ENCODE assay signal across 10 cellular contexts in genomic region chr7:134920026-134920758, GRCh38.
A peak's percentile ranks its signal among the peaks of the same experiment; 100 is the strongest.
DNase-seq lines count a peak whose midpoint lies in the region; ATAC-seq, FAIRE-seq and TF ChIP-seq lines count a peak whose summit lies in the region.
"Had no signal": no experiment of that assay in that cellular context is flagged by ENCODE, and none has a peak within 500 bp of the region (broad histone marks: within the 10 kb centered on the region; RNA-seq: fewer than 3 reads in every experiment).

No MANE protein-coding gene starts in this region.

- H3K4ac ChIP-seq in H9 (ENCODE audit: low read depth, low read length), result no peak overlapping the region

- no peak overlapping the region for H4K91ac ChIP-seq in H9 (ENCODE audit: insufficient read length, low read depth, low read length)

- no peak overlapping the region for H2AFZ ChIP-seq in H9 (ENCODE audit: low read length)

- no peak overlapping the region for H3K4me2 ChIP-seq in H9 (ENCODE audit: insufficient read depth, insufficient read length, low read length)

- no peak for DNase-seq in activated naive CD8-positive, alpha-beta T cell treated with anti-CD3 and anti-CD28 coated beads for 36 hours
- no peak for DNase-seq in activated naive CD8-positive, alpha-beta T cell treated with anti-CD3 and anti-CD28 coated beads, Interleukin-2, amount 50 U/mL, for 24 hours
- DNase-seq in HTR-8/SVneo (ENCODE audit: insufficient read length, low spot score), result peak; percentile 48
- peak; percentile 90 for DNase-seq in fibroblast of pulmonary artery (ENCODE audit: low read depth)
- DNase-seq in thoracic aorta (ENCODE audit: low spot score), result no peak
- DNase-seq in H9, result no peak
- no peak for DNase-seq in posterior cingulate gyrus
- DNase-seq in activated CD8-positive, alpha-beta memory T cell treated with anti-CD3 and anti-CD28 coated beads, Interleukin-2, amount 50 U/mL, for 48 hours, result no peak

- H3K79me1 ChIP-seq in H9 (ENCODE audit: insufficient read depth, low read depth, low read length, poor library complexity, severe bottlenecking), result peaks cover 3% of the 10 kb centered on the region

- H3K27me3 ChIP-seq in thoracic aorta (replicated peaks; ENCODE audit: insufficient read depth) (no peaks in the 10 kb centered on the region), H9 (ENCODE audit: insufficient read depth, low read length) (no peaks in the 10 kb centered on the region)
- H3K27me3 ChIP-seq: BLaER1 treated with 17β-estradiol and CSF1 and Interleukin-3, amounts not matched to agents 10 nM and 100 nM had no signal

- H3K4me3 ChIP-seq in fibroblast of pulmonary artery (replicated peaks; ENCODE audit: low read depth, low read length), result no peak overlapping the region
- no peak overlapping the region for H3K4me3 ChIP-seq in thoracic aorta
- H3K4me3 ChIP-seq: BLaER1 treated with 17β-estradiol and CSF1 and Interleukin-3, amounts not matched to agents 10 nM and 100 nM had no signal

- no peaks in the 10 kb centered on the region for H3K27me3 Mint-ChIP-seq in activated naive CD8-positive, alpha-beta T cell treated with anti-CD3 and anti-CD28 coated beads for 36 hours
- no peaks in the 10 kb centered on the region for H3K27me3 Mint-ChIP-seq in activated naive CD8-positive, alpha-beta T cell treated with anti-CD3 and anti-CD28 coated beads, Interleukin-2, amount 50 U/mL, for 24 hours
- no peaks in the 10 kb centered on the region for H3K27me3 Mint-ChIP-seq in H9 (ENCODE audit: low read depth)

- no peak overlapping the region for H2BK12ac ChIP-seq in H9 (ENCODE audit: insufficient read length, low read depth, low read length)

- H3K79me2 ChIP-seq in H9 (ENCODE audit: insufficient read depth, low read length), result no peaks in the 10 kb centered on the region

- H3K56ac ChIP-seq in H9 (ENCODE audit: insufficient read length, low read depth, low read length), result no peak overlapping the region

- no peak overlapping the region for H3K14ac ChIP-seq in H9 (ENCODE audit: insufficient read depth, low read length)

- no CpG with 5 or more reads among the region's 2 CpGs for WGBS in H9 (ENCODE audit: extremely low coverage, insufficient read length, low lambda C conversion rate)

- no peak overlapping the region for H2BK120ac ChIP-seq in H9 (ENCODE audit: low read depth, low read length, poor library complexity, severe bottlenecking)

- H3K36me3 Mint-ChIP-seq in activated naive CD8-positive, alpha-beta T cell treated with anti-CD3 and anti-CD28 coated beads for 36 hours, result no peaks in the 10 kb centered on the region
- no peaks in the 10 kb centered on the region for H3K36me3 Mint-ChIP-seq in activated naive CD8-positive, alpha-beta T cell treated with anti-CD3 and anti-CD28 coated beads, Interleukin-2, amount 50 U/mL, for 24 hours (ENCODE audit: low read depth)
- H3K36me3 Mint-ChIP-seq in H9 (ENCODE audit: insufficient read depth in 1 of 3, low read depth in 3 of 3), result peaks cover 0 to 8% (median 3%) of the 10 kb centered on the region in 3 experiments; a peak in 4 of 7 replicates

- peaks cover 16% of the 10 kb centered on the region for H3K4me1 Mint-ChIP-seq in activated naive CD8-positive, alpha-beta T cell treated with anti-CD3 and anti-CD28 coated beads for 36 hours
- peaks cover 11% of the 10 kb centered on the region for H3K4me1 Mint-ChIP-seq in activated naive CD8-positive, alpha-beta T cell treated with anti-CD3 and anti-CD28 coated beads, Interleukin-2, amount 50 U/mL, for 24 hours
- peaks cover 3% of the 10 kb centered on the region in 2 experiments; a peak in 2 of 4 replicates for H3K4me1 Mint-ChIP-seq in H9

- H3K4me1 ChIP-seq in thoracic aorta (ENCODE audit: control insufficient read depth in 1 of 2, low read depth in 2 of 2), result peaks cover 28 to 69% of the 10 kb centered on the region in 2 donors
- no peaks in the 10 kb centered on the region for H3K4me1 ChIP-seq in H9 (ENCODE audit: insufficient read depth, low read length)

- TF ChIP-seq CTCF in fibroblast of pulmonary artery (IDR thresholded peaks at IDR 0.05; ENCODE audit: low read length, missing control alignments) (no peak), thoracic aorta (IDR thresholded peaks at IDR 0.05) (no peak), H9 (conservative IDR thresholded peaks at IDR 0.05) (no peak)

- H3K18ac ChIP-seq in H9 (ENCODE audit: insufficient read length, low read depth, low read length), result no peak overlapping the region

- H3K36me3 ChIP-seq in thoracic aorta, result peaks cover 5% of the 10 kb centered on the region

- H3K9me3 ChIP-seq in thoracic aorta, result no peaks in the 10 kb centered on the region
- H3K9me3 ChIP-seq in H9 (ENCODE audit: control insufficient read depth, low read depth, low read length), result no peaks in the 10 kb centered on the region

- no peak overlapping the region for H2BK5ac ChIP-seq in H9 (ENCODE audit: insufficient read length, low read length)

- H2BK15ac ChIP-seq in H9 (ENCODE audit: low read depth, low read length), result no peak overlapping the region

- peaks cover 1% of the 10 kb centered on the region for H3K9me3 Mint-ChIP-seq in activated naive CD8-positive, alpha-beta T cell treated with anti-CD3 and anti-CD28 coated beads for 36 hours
- H3K9me3 Mint-ChIP-seq in activated naive CD8-positive, alpha-beta T cell treated with anti-CD3 and anti-CD28 coated beads, Interleukin-2, amount 50 U/mL, for 24 hours, result no peaks in the 10 kb centered on the region
- H3K9me3 Mint-ChIP-seq in H9, result no peaks in the 10 kb centered on the region
- H3K9me3 Mint-ChIP-seq: activated T-helper 2 cell treated with anti-CD3 and anti-CD28 coated beads, Interferon-gamma antibody, Interleukin-2, Interleukin-4, amounts not matched to agents 10 μg/mL and 5 μg/mL and 100 μg/mL, durations not matched to agents 14 hours and 24 hours and 36 hours had no signal

- no peaks in the 10 kb centered on the region for H4K20me1 ChIP-seq in H9 (ENCODE audit: control insufficient read depth, insufficient read depth, insufficient read length)
- H4K20me1 ChIP-seq: BLaER1 treated with 17β-estradiol and CSF1 and Interleukin-3, amounts not matched to agents 10 nM and 100 nM had no signal

- peak overlapping the region; percentile 8 for H3K27ac Mint-ChIP-seq in activated naive CD8-positive, alpha-beta T cell treated with anti-CD3 and anti-CD28 coated beads for 36 hours
- H3K27ac Mint-ChIP-seq in activated naive CD8-positive, alpha-beta T cell treated with anti-CD3 and anti-CD28 coated beads, Interleukin-2, amount 50 U/mL, for 24 hours, result no peak overlapping the region
- H3K27ac Mint-ChIP-seq in H9, result no peak overlapping the region
- H3K27ac Mint-ChIP-seq: activated T-helper 2 cell treated with anti-CD3 and anti-CD28 coated beads, Interferon-gamma antibody, Interleukin-2, Interleukin-4, amounts not matched to agents 10 μg/mL and 5 μg/mL and 100 μg/mL, durations not matched to agents 14 hours and 24 hours and 36 hours had no signal

- no peak overlapping the region for H2BK20ac ChIP-seq in H9 (ENCODE audit: low read depth, low read length, poor library complexity, severe bottlenecking)

- no peaks in the 10 kb centered on the region for H3K23me2 ChIP-seq in H9 (ENCODE audit: insufficient read length, low read depth, low read length, poor library complexity, severe bottlenecking)

- no peak overlapping the region for H4K8ac ChIP-seq in H9 (replicated peaks; ENCODE audit: insufficient read length, low read depth, low read length)

- no peak overlapping the region for H3K9ac ChIP-seq in H9 (ENCODE audit: extremely low read depth, insufficient read length, low read length)
- H3K9ac ChIP-seq: BLaER1 treated with 17β-estradiol and CSF1 and Interleukin-3, amounts not matched to agents 10 nM and 100 nM had no signal

- no peak for ATAC-seq in activated naive CD8-positive, alpha-beta T cell treated with anti-CD3 and anti-CD28 coated beads, Interleukin-2, amount 50 U/mL, for 24 hours
- no peak for ATAC-seq in thoracic aorta (ENCODE audit: insufficient number of reproducible peaks, low FRiP score, low read depth)

- H3T11ph ChIP-seq in H9 (ENCODE audit: low read length), result no peak overlapping the region

- H3K27ac ChIP-seq in thoracic aorta (peak overlapping the region; percentile 7 to 23), H9 (ENCODE audit: insufficient read length, low read depth, low read length) (no peak overlapping the region)

- no peak overlapping the region for H2AK5ac ChIP-seq in H9 (ENCODE audit: insufficient read length, low read length)

- H4K5ac ChIP-seq in H9 (ENCODE audit: insufficient read length, low read depth, low read length), result no peak overlapping the region

- intact Hi-C loops in posterior cingulate gyrus (cut with DNase I), result no loop called here

- H3K4me3 Mint-ChIP-seq in activated naive CD8-positive, alpha-beta T cell treated with anti-CD3 and anti-CD28 coated beads for 36 hours, result no peak overlapping the region
- H3K4me3 Mint-ChIP-seq in activated naive CD8-positive, alpha-beta T cell treated with anti-CD3 and anti-CD28 coated beads, Interleukin-2, amount 50 U/mL, for 24 hours, result no peak overlapping the region
- H3K4me3 Mint-ChIP-seq in H9, result no peak overlapping the region

- no peak overlapping the region for H3K23ac ChIP-seq in H9 (ENCODE audit: insufficient read length, low read depth, low read length)

- FAIRE-seq in HTR-8/SVneo (lab: Jason Lieb, UNC), result no peak

Comparison
In these comparisons a context has a peak if more than half of its experiments do, and no peak if none do; other contexts are left out.
1. DNase-seq: peak in HTR-8/SVneo (single experiment) and fibroblast of pulmonary artery (single experiment); none in activated naive CD8-positive, alpha-beta T cell treated with anti-CD3 and anti-CD28 coated beads for 36 hours (single experiment), activated naive CD8-positive, alpha-beta T cell treated with anti-CD3 and anti-CD28 coated beads, Interleukin-2, amount 50 U/mL, for 24 hours (single experiment), thoracic aorta (single experiment), H9 (single experiment), posterior cingulate gyrus (0 of 10) and activated CD8-positive, alpha-beta memory T cell treated with anti-CD3 and anti-CD28 coated beads, Interleukin-2, amount 50 U/mL, for 48 hours (single experiment).